In the genomic region with DNA sequence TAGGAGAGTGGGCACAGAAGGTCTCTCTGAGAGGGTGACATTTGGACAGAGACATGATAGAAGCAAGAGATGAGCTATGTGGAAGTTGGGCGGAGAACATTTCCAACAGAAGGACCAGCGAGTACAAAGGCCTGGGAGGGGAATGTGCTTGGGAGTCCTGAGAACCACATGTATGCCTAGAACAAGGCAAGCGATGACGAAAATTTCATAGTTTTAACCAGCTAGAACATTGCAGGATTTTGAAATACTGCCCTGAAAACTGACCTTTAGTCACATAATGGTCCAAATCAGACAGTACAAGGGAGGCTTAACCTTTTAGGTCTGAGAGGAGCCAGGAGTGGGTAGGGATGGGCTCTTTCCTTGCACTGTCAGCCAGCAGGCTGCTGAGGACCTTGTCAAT, we compare ENCODE assay signal across 14 cellular contexts.
DNase-seq lines count a peak whose midpoint lies in the region; ATAC-seq, FAIRE-seq and TF ChIP-seq lines count a peak whose summit lies in the region.
"Had no signal": no experiment of that assay in that cellular context is flagged by ENCODE, and none has a peak within 500 bp of the region (broad histone marks: within the 10 kb centered on the region; RNA-seq: fewer than 3 reads in every experiment).

No MANE protein-coding gene starts in this region.

- FAIRE-seq in H54 (lab: Jason Lieb, UNC): no peak
- FAIRE-seq: A204.1, G401.6 had no signal

- H3K27me3 ChIP-seq in right lobe of liver (no peaks in the 10 kb centered on the region), foreskin keratinocyte (no peaks in the 10 kb centered on the region)

- peaks cover 57% of the 10 kb centered on the region for H3K36me3 Mint-ChIP-seq in stimulated activated effector memory CD8-positive, alpha-beta T cell treated with anti-CD3 and anti-CD28 coated beads, Interleukin-12 subunit alpha, Interleukin-12 subunit beta, amount 100 ng/mL, for 72 hours

- no peaks in the 10 kb centered on the region for H3K9me3 ChIP-seq in right lobe of liver

- TF ChIP-seq CTCF in fibroblast of villous mesenchyme (IDR thresholded peaks at IDR 0.05; ENCODE audit: insufficient read depth, low read depth, low read length) (no peak), right lobe of liver (IDR thresholded peaks at IDR 0.05) (no peak), foreskin keratinocyte (conservative IDR thresholded peaks at IDR 0.05) (no peak)

- no peak overlapping the region for H3K4me3 Mint-ChIP-seq in stimulated activated effector memory CD8-positive, alpha-beta T cell treated with anti-CD3 and anti-CD28 coated beads, Interleukin-12 subunit alpha, Interleukin-12 subunit beta, amount 100 ng/mL, for 72 hours
- H3K4me3 Mint-ChIP-seq: B cell; CD4-positive, alpha-beta memory T cell had no signal

- H3K27ac ChIP-seq in right lobe of liver (peak overlapping the region in 1 of 3 donors; percentile 61), foreskin keratinocyte (no peak overlapping the region)

- 51% methylated on average over 4 of the region's 4 CpGs for WGBS in right lobe of liver (ENCODE audit: insufficient coverage, low coverage, low lambda C conversion rate, missing lambda C conversion rate)

- H3K9me3 Mint-ChIP-seq in stimulated activated effector memory CD8-positive, alpha-beta T cell treated with anti-CD3 and anti-CD28 coated beads, Interleukin-12 subunit alpha, Interleukin-12 subunit beta, amount 100 ng/mL, for 72 hours: no peaks in the 10 kb centered on the region

- TF ChIP-seq POLR2A in right lobe of liver (IDR thresholded peaks at IDR 0.05) (no peak), H54 (IDR thresholded peaks at IDR 0.05; ENCODE audit: low read depth, low read length) (no peak)

- H3K4me1 ChIP-seq in right lobe of liver: peaks cover 0 to 16% (median 6%) of the 10 kb centered on the region in 4 donors
- no peaks in the 10 kb centered on the region for H3K4me1 ChIP-seq in foreskin keratinocyte

- H3K4me3 ChIP-seq in fibroblast of villous mesenchyme (ENCODE audit: low read depth, low read length) (no peak overlapping the region), right lobe of liver (no peak overlapping the region)

- peak overlapping the region; percentile 2 for H3K27ac Mint-ChIP-seq in stimulated activated effector memory CD8-positive, alpha-beta T cell treated with anti-CD3 and anti-CD28 coated beads, Interleukin-12 subunit alpha, Interleukin-12 subunit beta, amount 100 ng/mL, for 72 hours
- H3K27ac Mint-ChIP-seq: B cell had no signal

- intact Hi-C loops in right lobe of liver (cut with DNase I): loop anchor here in 1 of 2 donors (10.0 kb wide), 1 partner anchor 53 kb away; no protein-coding TSS in a partner anchor

- peak; percentile 87 to 93 (median 92) for ATAC-seq in right lobe of liver
- no peak for ATAC-seq in stimulated activated effector memory CD8-positive, alpha-beta T cell treated with anti-CD3 and anti-CD28 coated beads, Interleukin-12 subunit alpha, Interleukin-12 subunit beta, amount 100 ng/mL, for 72 hours
- no peak for ATAC-seq in foreskin keratinocyte
- no peak for ATAC-seq in GM18858 (IDR thresholded peaks at IDR 0.05; ENCODE audit: unreplicated experiment)

- H3K4me1 Mint-ChIP-seq in stimulated activated effector memory CD8-positive, alpha-beta T cell treated with anti-CD3 and anti-CD28 coated beads, Interleukin-12 subunit alpha, Interleukin-12 subunit beta, amount 100 ng/mL, for 72 hours: peaks cover 22% of the 10 kb centered on the region

- DNase-seq in amniotic epithelial cell (ENCODE audit: low read depth): peak; percentile 39
- peak; percentile 30 for DNase-seq in fibroblast of villous mesenchyme (ENCODE audit: low read depth)
- DNase-seq in right lobe of liver: peak in 1 of 3 donors; percentile 62
- DNase-seq in stimulated activated effector memory CD8-positive, alpha-beta T cell treated with anti-CD3 and anti-CD28 coated beads, Interleukin-12 subunit alpha, Interleukin-12 subunit beta, amount 100 ng/mL, for 72 hours (ENCODE audit: low spot score in 2 of 2): peak in 1 of 2 donors; percentile 22
- no peak for DNase-seq in foreskin keratinocyte
- DNase-seq in H54 (ENCODE audit: insufficient read length, low spot score): no peak
- DNase-seq: C1 segment of cervical spinal cord; CD4-positive, alpha-beta memory T cell; DMS79; H7 had no signal

- H3K36me3 ChIP-seq in right lobe of liver: no peaks in the 10 kb centered on the region

Comparison
In these comparisons a context has a peak if more than half of its experiments do, and no peak if none do; other contexts are left out.
1. DNase-seq: peak in amniotic epithelial cell (single experiment) and fibroblast of villous mesenchyme (single experiment); none in foreskin keratinocyte (0 of 2) and H54 (single experiment).
2. ATAC-seq: peak in right lobe of liver (4 of 4); none in stimulated activated effector memory CD8-positive, alpha-beta T cell treated with anti-CD3 and anti-CD28 coated beads, Interleukin-12 subunit alpha, Interleukin-12 subunit beta, amount 100 ng/mL, for 72 hours (single experiment), foreskin keratinocyte (single experiment) and GM18858 (single experiment).